13 cellular contexts compared by ENCODE assay signal in the genomic region with DNA sequence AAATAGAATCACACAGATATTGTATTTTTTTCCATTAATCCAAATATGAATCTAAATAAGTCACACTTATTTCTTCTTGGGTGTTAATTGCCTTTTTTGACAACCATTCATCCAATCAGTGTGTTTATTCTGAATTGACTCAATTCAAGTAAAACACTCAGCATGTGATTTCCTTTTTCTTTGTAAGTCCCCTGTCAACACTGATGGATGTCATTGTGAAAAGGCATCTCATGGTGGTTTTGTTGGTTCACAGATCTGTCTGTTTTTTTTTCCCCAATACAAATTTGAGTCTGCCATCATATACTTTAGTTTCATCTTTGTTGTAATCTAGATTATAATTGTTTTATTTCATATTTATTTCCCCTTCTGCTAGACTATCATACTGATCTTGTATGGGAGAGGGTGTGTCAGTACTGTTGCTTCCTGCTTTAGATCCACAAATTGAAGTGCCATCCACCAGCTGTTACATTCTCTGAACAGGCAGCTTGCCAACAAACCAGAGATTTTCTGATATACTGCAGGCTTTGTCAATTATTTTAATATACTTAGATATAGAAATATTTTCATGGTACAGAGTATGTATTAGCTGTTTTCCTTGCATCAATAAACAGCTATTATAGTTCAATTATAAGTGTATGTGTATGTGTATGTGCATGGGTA.
DNase-seq lines count a peak whose midpoint lies in the region; ATAC-seq lines count a peak whose summit lies in the region.
"Had no signal": no experiment of that assay in that cellular context is flagged by ENCODE, and none has a peak within 500 bp of the region (broad histone marks: within the 10 kb centered on the region; RNA-seq: fewer than 3 reads in every experiment).

No MANE protein-coding gene starts in this region.

- H4K12ac ChIP-seq in trophoblast cell (ENCODE audit: low read depth, low read length): no peak overlapping the region

- no peak overlapping the region for H3K14ac ChIP-seq in trophoblast cell (ENCODE audit: low read length)

- H2AK5ac ChIP-seq in trophoblast cell (ENCODE audit: low read length): no peak overlapping the region

- ATAC-seq in left colon (peak; percentile 93), GM19452 (IDR thresholded peaks at IDR 0.05; ENCODE audit: unreplicated experiment) (no peak)

- intact Hi-C loops in left colon (cut with DNase I, micrococcal nuclease): no loop called here

- no peak overlapping the region for H3K27ac ChIP-seq in trophoblast cell (ENCODE audit: low read depth, low read length)
- H3K27ac ChIP-seq: ovary had no signal

- H2BK120ac ChIP-seq in trophoblast cell (ENCODE audit: insufficient read depth, low read length, poor library complexity): no peak overlapping the region

- no peaks in the 10 kb centered on the region for H3K36me3 ChIP-seq in trophoblast cell (ENCODE audit: control insufficient read depth in 1 of 2, insufficient read depth in 2 of 2, low read length in 2 of 2)
- H3K36me3 ChIP-seq: MG63, ovary had no signal

- no peak overlapping the region for H2AFZ ChIP-seq in trophoblast cell (ENCODE audit: insufficient read depth, low read length, poor library complexity)

- no peak overlapping the region for H3K18ac ChIP-seq in trophoblast cell (ENCODE audit: low read length)

- DNase-seq in G401 (ENCODE audit: low spot score) (peak; percentile 14), NCI-H2029 treated with DMSO at 0.1 percent for 48 hours (lab: John Stamatoyannopoulos, UW) (peak; percentile 82), NCI-H774 (lab: John Stamatoyannopoulos, UW) (peak; percentile 5), left colon (peak in 1 of 2 donors; percentile 8), trophoblast cell (no peak), islet precursor cell (no peak)
- no peak for DNase-seq in activated CD4-positive, alpha-beta T cell treated with anti-CD3 and anti-CD28 coated beads, Interleukin-2, amount 50 U/mL, for 48 hours
- DNase-seq: activated CD4-positive, alpha-beta memory T cell treated with anti-CD3 and anti-CD28 coated beads for 36 hours; AML-193; MG63; ovary; stimulated activated naive CD4-positive, alpha-beta T cell treated with Interleukin-2 at 50 U/mL for 16 hours had no signal

- no peaks in the 10 kb centered on the region for H3K9me3 ChIP-seq in trophoblast cell (ENCODE audit: insufficient read depth, low read depth, low read length)
- H3K9me3 ChIP-seq: MG63, ovary had no signal

- H3K79me2 ChIP-seq in trophoblast cell (ENCODE audit: control insufficient read depth, insufficient read depth, low read length, poor library complexity): no peaks in the 10 kb centered on the region

- no peak overlapping the region for H4K8ac ChIP-seq in trophoblast cell (ENCODE audit: low read depth, low read length)

- H3K79me1 ChIP-seq in trophoblast cell (ENCODE audit: low read length): no peaks in the 10 kb centered on the region

- H3K4me3 ChIP-seq in trophoblast cell (ENCODE audit: low read depth, low read length): no peak overlapping the region
- H3K4me3 ChIP-seq: MG63, ovary had no signal

- H3K23ac ChIP-seq in trophoblast cell (ENCODE audit: low read length): no peak overlapping the region

- H3K4me2 ChIP-seq in trophoblast cell (ENCODE audit: low read length): no peak overlapping the region

- no peaks in the 10 kb centered on the region for H3K27me3 ChIP-seq in trophoblast cell (ENCODE audit: insufficient read depth, low read length)
- H3K27me3 ChIP-seq: MG63, ovary had no signal

- in situ Hi-C loops in G401 (cut with HindIII; ENCODE audit: low sequenced_read_pairs): no loop called here

- H4K91ac ChIP-seq in trophoblast cell (ENCODE audit: low read depth, low read length): no peak overlapping the region

- H3K4me1 ChIP-seq in trophoblast cell (ENCODE audit: control insufficient read depth in 1 of 2, insufficient read depth in 2 of 2, low read length in 2 of 2): no peaks in the 10 kb centered on the region

- H2BK12ac ChIP-seq in trophoblast cell (ENCODE audit: low read length): no peak overlapping the region

- no peak overlapping the region for H2BK5ac ChIP-seq in trophoblast cell (ENCODE audit: low read depth, low read length, poor library complexity)

- no peak overlapping the region for H3K4ac ChIP-seq in trophoblast cell (ENCODE audit: low read depth, low read length)

- no peak overlapping the region for H3K9ac ChIP-seq in trophoblast cell (ENCODE audit: low read length)

Comparison
In these comparisons a context has a peak if more than half of its experiments do, and no peak if none do; other contexts are left out.
1. DNase-seq: peak in G401 (single experiment), NCI-H2029 treated with DMSO at 0.1 percent for 48 hours (single experiment) and NCI-H774 (single experiment); none in trophoblast cell (0 of 2), activated CD4-positive, alpha-beta T cell treated with anti-CD3 and anti-CD28 coated beads, Interleukin-2, amount 50 U/mL, for 48 hours (0 of 2) and islet precursor cell (single experiment).